ENCODE assay signal across 21 cellular contexts in genomic region chr2:131048641-131049040, GRCh38.
"Had no signal": no experiment of that assay in that cellular context is flagged by ENCODE, and none has a peak within 500 bp of the region (broad histone marks: within the 10 kb centered on the region; RNA-seq: fewer than 3 reads in every experiment).

No MANE protein-coding gene starts in this region.

- H3K27me3 ChIP-seq: gastroesophageal sphincter, hepatocyte, suprapubic skin, tibial nerve had no signal

- H3K27ac ChIP-seq: gastroesophageal sphincter, hepatocyte, parathyroid adenoma, suprapubic skin, tibial nerve had no signal

- H3K4me2 ChIP-seq: hepatocyte, SK-N-SH had no signal

- H3K4me1 ChIP-seq: gastroesophageal sphincter, parathyroid adenoma, suprapubic skin, tibial nerve had no signal

- H2AFZ ChIP-seq: hepatocyte, parathyroid adenoma had no signal

- H3K4me3 ChIP-seq: gastroesophageal sphincter, hepatocyte, suprapubic skin, tibial nerve had no signal

- DNase-seq: activated CD4-positive, alpha-beta T cell treated with anti-CD3 and anti-CD28 coated beads, Interleukin-2, amount 50 U/mL, for 1 hour; activated CD8-positive, alpha-beta T cell treated with anti-CD3 and anti-CD28 coated beads for 36 hours; activated T-cell treated with anti-CD3 and anti-CD28 coated beads, Interleukin-2, amount 50 U/mL, for 48 hours; anterior cingulate cortex; cortex of kidney; effector memory CD8-positive, alpha-beta T cell; islet precursor cell; left cardiac atrium; naive B cell; occipital lobe; SK-N-SH; stimulated activated CD4-positive, alpha-beta T cell treated with anti-CD3 and anti-CD28 coated beads, Interleukin-15, amount 100 ng/mL, for 24 hours; stimulated activated CD4-positive, alpha-beta T cell treated with anti-CD3 and anti-CD28 coated beads, Interleukin-2, amount 100 ng/mL, for 24 hours; stimulated activated naive CD4-positive, alpha-beta T cell; SW 1271; T1000 had no signal

- H3K9ac ChIP-seq: parathyroid adenoma, SK-N-SH had no signal

- H3K9me3 ChIP-seq: gastroesophageal sphincter, SK-N-SH, suprapubic skin, tibial nerve had no signal
